8 cellular contexts compared by ENCODE assay signal in the genomic region with DNA sequence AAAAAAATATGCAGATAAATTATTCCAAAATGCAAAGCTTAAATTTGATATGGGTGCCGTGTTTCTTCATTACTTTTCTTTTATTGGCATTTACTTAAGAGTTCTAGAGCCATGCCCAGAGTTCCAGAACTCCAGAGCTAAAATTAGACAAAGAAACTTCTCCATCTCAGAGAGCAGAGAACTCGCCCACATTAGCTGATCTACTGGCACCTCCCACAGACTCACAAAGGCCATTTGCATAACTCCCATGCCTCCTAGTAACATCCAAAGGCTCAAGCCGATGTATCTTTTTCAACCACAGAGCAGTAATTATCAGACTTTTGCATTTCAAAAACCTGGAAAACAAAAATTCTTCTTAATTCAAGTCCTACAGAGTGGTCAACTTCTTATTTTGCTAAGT.
"Had no signal": no experiment of that assay in that cellular context is flagged by ENCODE, and none has a peak within 500 bp of the region (broad histone marks: within the 10 kb centered on the region; RNA-seq: fewer than 3 reads in every experiment).

No MANE protein-coding gene starts in this region.

- H3K27ac Mint-ChIP-seq: H9 had no signal

- H3K4me3 ChIP-seq: GM23248, K562 had no signal

- DNase-seq: GM23248, H9, HCEC 1CT, IMR-90 had no signal

- ATAC-seq: K562 had no signal

- H3K4me3 Mint-ChIP-seq: H9 had no signal

- H3K27ac ChIP-seq: GM23248 had no signal

- FAIRE-seq: H1, H54, HTR-8/SVneo, K562 had no signal

- H2AFZ ChIP-seq: GM23248 had no signal
